20 cellular contexts compared by ENCODE assay signal in the genomic region with DNA sequence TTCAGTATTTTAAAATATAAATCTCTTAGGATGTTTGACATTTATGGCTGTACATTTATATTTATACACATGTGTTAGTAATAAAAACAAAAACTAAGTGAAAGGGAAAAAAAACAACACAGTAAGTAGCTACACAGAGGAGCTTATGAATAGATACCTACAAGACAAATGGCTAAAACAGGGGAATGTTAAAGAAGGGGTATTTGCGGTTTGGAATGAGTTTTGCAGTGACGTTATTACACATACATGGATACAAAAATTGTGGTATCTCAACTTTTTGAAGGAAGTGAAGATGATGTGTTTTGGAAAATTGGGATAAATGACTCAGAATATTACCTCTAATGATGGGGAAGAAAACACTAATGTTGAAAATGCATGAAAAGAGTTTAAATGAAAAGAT.
DNase-seq lines count a peak whose midpoint lies in the region; TF ChIP-seq lines count a peak whose summit lies in the region.
"Had no signal": no experiment of that assay in that cellular context is flagged by ENCODE, and none has a peak within 500 bp of the region (broad histone marks: within the 10 kb centered on the region; RNA-seq: fewer than 3 reads in every experiment).

No MANE protein-coding gene starts in this region.

- DNase-seq in EL (peak; percentile 41), amniotic epithelial cell (ENCODE audit: low read depth) (peak; percentile 19), fibroblast of villous mesenchyme (ENCODE audit: low read depth) (peak; percentile 14), UCSD-AML1 (lab: John Stamatoyannopoulos, UW; ENCODE audit: unreplicated experiment) (no peak), medulla oblongata (ENCODE audit: extremely low spot score) (no peak), DMS79 (lab: John Stamatoyannopoulos, UW) (no peak), glutamatergic neuron (no peak)
- DNase-seq: CD4-positive, alpha-beta memory T cell; COR-L47; IMR-90; KG1; MG63; NCI-H2029; NCI-H446 treated with DMSO at 0.1 percent for 48 hours; NCI-H526; NCI-H82; NK-92 treated with Interleukin-12 subunit alpha and Interleukin-12 subunit beta, amount 100 ng/mL, for 24 hours; PC-3; SJCRH30 had no signal

- H3K4me3 ChIP-seq in fibroblast of villous mesenchyme (ENCODE audit: low read depth, low read length), result no peak overlapping the region
- H3K4me3 ChIP-seq: BLaER1 treated with 17β-estradiol and CSF1 and Interleukin-3, amounts not matched to agents 10 nM and 100 nM; MG63; SJCRH30 had no signal

- H3K4me1 Mint-ChIP-seq in glutamatergic neuron (ENCODE audit: low read depth, unreplicated experiment), result peaks cover 11% of the 10 kb centered on the region

- TF ChIP-seq CTCF in fibroblast of villous mesenchyme (IDR thresholded peaks at IDR 0.05; ENCODE audit: insufficient read depth, low read depth, low read length), result no peak
- TF ChIP-seq CTCF in glutamatergic neuron (IDR thresholded peaks at IDR 0.05; ENCODE audit: partially characterized antibody, unreplicated experiment), result no peak

- no peaks in the 10 kb centered on the region for H3K36me3 Mint-ChIP-seq in glutamatergic neuron (ENCODE audit: unreplicated experiment)
- H3K36me3 Mint-ChIP-seq: CD4-positive, alpha-beta memory T cell had no signal

- H3K27me3 Mint-ChIP-seq in glutamatergic neuron (ENCODE audit: unreplicated experiment), result peaks cover 3% of the 10 kb centered on the region

- peaks cover 5% of the 10 kb centered on the region for H3K9me3 Mint-ChIP-seq in glutamatergic neuron (ENCODE audit: unreplicated experiment)
- H3K9me3 Mint-ChIP-seq: CD4-positive, alpha-beta memory T cell had no signal

- no peak overlapping the region for H3K27ac Mint-ChIP-seq in glutamatergic neuron (ENCODE audit: unreplicated experiment)
- H3K27ac Mint-ChIP-seq: CD4-positive, alpha-beta memory T cell had no signal

- no peak overlapping the region for H3K4me3 Mint-ChIP-seq in glutamatergic neuron (ENCODE audit: unreplicated experiment)
- H3K4me3 Mint-ChIP-seq: CD4-positive, alpha-beta memory T cell had no signal

Comparison
In these comparisons a context has a peak if more than half of its experiments do, and no peak if none do; other contexts are left out.
1. DNase-seq: peak in EL (single experiment), amniotic epithelial cell (single experiment) and fibroblast of villous mesenchyme (single experiment); none in UCSD-AML1 (single experiment), medulla oblongata (single experiment), DMS79 (single experiment) and glutamatergic neuron (single experiment).